In the genomic region with DNA sequence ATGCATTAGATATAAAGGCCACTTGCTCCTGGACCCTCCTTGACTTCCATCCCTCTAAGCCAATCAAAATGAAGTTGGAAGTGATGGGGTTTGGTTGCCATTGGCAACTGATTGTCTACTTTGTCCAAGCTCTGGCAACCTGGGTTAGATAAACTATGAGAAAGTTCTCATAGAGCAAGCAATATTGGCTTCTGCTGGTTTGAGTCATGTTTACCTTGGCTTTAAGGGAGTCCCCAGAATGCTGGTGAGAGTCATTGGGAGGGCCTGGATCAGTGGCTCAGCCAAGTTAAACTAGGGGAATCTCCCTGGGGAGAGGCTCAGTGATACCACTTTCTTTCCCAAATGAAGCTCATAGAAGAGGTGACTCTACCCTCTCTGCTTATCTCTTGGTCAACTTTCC, we compare ENCODE assay signal across 17 cellular contexts.
DNase-seq lines count a peak whose midpoint lies in the region; ATAC-seq, FAIRE-seq and TF ChIP-seq lines count a peak whose summit lies in the region.
"Had no signal": no experiment of that assay in that cellular context is flagged by ENCODE, and none has a peak within 500 bp of the region (broad histone marks: within the 10 kb centered on the region; RNA-seq: fewer than 3 reads in every experiment).

No MANE protein-coding gene starts in this region.

- DNase-seq in GM04503 (ENCODE audit: low read depth) (peak; percentile 4), adipocyte (ENCODE audit: low read depth) (peak; percentile 27), endothelial cell of umbilical vein (ENCODE audit: low read depth, low spot score) (peak; percentile 5), lung microvascular endothelial cell (ENCODE audit: low read depth in 2 of 2) (peak; percentile 7 to 82), uterus (no peak)
- DNase-seq in stimulated activated naive CD8-positive, alpha-beta T cell treated with anti-CD3 and anti-CD28 coated beads, Interleukin-15, Interleukin-2, amounts not matched to agents 100 U/mL and 50 U/mL, for 24 hours, result no peak
- DNase-seq: activated CD4-positive, alpha-beta T cell treated with anti-CD3 and anti-CD28 coated beads, Interleukin-2, amount 50 U/mL, for 48 hours; activated T-cell treated with anti-CD3 and anti-CD28 coated beads for 4 hours; CD8-positive, alpha-beta T cell; DMS79 treated with DMSO at 0.1 percent for 48 hours; dorsolateral prefrontal cortex; Kasumi-1; NCI-H526 treated with DMSO at 0.1 percent for 48 hours; psoas muscle; SHP77 treated with DMSO at 0.1 percent for 48 hours had no signal

- no peaks in the 10 kb centered on the region for H3K9me1 ChIP-seq in endothelial cell of umbilical vein (replicated peaks; ENCODE audit: control insufficient read depth, extremely low read depth, insufficient read depth, low read length)

- H3K9me3 ChIP-seq in adipocyte (ENCODE audit: control insufficient read depth, low read length) (no peaks in the 10 kb centered on the region), endothelial cell of umbilical vein (replicated peaks; ENCODE audit: control insufficient read depth, insufficient read depth, low read length) (no peaks in the 10 kb centered on the region), uterus (no peaks in the 10 kb centered on the region)
- H3K9me3 ChIP-seq: psoas muscle had no signal

- H3K27me3 ChIP-seq in adipocyte (replicated peaks; ENCODE audit: control insufficient read depth, insufficient read depth, low read length), result peaks cover 4% of the 10 kb centered on the region
- no peaks in the 10 kb centered on the region for H3K27me3 ChIP-seq in endothelial cell of umbilical vein (ENCODE audit: control insufficient read depth in 2 of 2, insufficient read depth in 2 of 2, low read length in 2 of 2)
- no peaks in the 10 kb centered on the region for H3K27me3 ChIP-seq in uterus
- H3K27me3 ChIP-seq: dorsolateral prefrontal cortex, neural progenitor cell had no signal

- CTCF ChIA-PET in endothelial cell of umbilical vein (lab: Charles Lee), result no interaction called here

- no peak for ATAC-seq in GM21576 (IDR thresholded peaks at IDR 0.05; ENCODE audit: unreplicated experiment)
- ATAC-seq in stimulated activated naive CD8-positive, alpha-beta T cell treated with anti-CD3 and anti-CD28 coated beads, Interleukin-15, Interleukin-2, amounts not matched to agents 100 U/mL and 50 U/mL, for 24 hours, result no peak
- ATAC-seq: CD8-positive, alpha-beta T cell; psoas muscle had no signal

- TF ChIP-seq POLR2A in endothelial cell of umbilical vein (IDR thresholded peaks at IDR 0.05; ENCODE audit: low read depth, low read length) (no peak), uterus (IDR thresholded peaks at IDR 0.05) (no peak)

- no peaks in the 10 kb centered on the region for H3K79me2 ChIP-seq in endothelial cell of umbilical vein (ENCODE audit: control insufficient read depth, insufficient read depth, low read length)

- no TSS peak for BruUV-seq in endothelial cell of umbilical vein (replicated peaks; lab: Mats Ljungman, UMichigan)

- no peak for FAIRE-seq in endothelial cell of umbilical vein (lab: Jason Lieb, UNC)

- no peaks in the 10 kb centered on the region for H4K20me1 ChIP-seq in endothelial cell of umbilical vein (replicated peaks; ENCODE audit: control insufficient read depth, extremely low read depth, insufficient read depth, low read length)

- H3K9ac ChIP-seq in adipocyte (ENCODE audit: low read length) (no peak overlapping the region), endothelial cell of umbilical vein (replicated peaks; ENCODE audit: extremely low read depth, insufficient read depth, low read length) (no peak overlapping the region)
- H3K9ac ChIP-seq: neural progenitor cell had no signal

- dilution Hi-C loops in endothelial cell of umbilical vein (cut with MboI; ENCODE audit: extremely low pct_ligation_motif_present, low sequenced_read_pairs), result no loop called here

- H2AFZ ChIP-seq in endothelial cell of umbilical vein (ENCODE audit: low read depth, low read length), result no peak overlapping the region
- H2AFZ ChIP-seq: neural progenitor cell had no signal

- H3K4me3 ChIP-seq in adipocyte (ENCODE audit: low read length) (no peak overlapping the region), endothelial cell of umbilical vein (replicated peaks in 1 of 3; ENCODE audit: insufficient read depth in 1 of 3, low read depth in 1 of 3, low read length in 3 of 3) (no peak overlapping the region), uterus (no peak overlapping the region)
- H3K4me3 ChIP-seq: dorsolateral prefrontal cortex, neural progenitor cell, psoas muscle had no signal

- H3K27ac ChIP-seq in endothelial cell of umbilical vein (ENCODE audit: insufficient read depth, low read depth, low read length) (no peak overlapping the region), uterus (no peak overlapping the region)
- H3K27ac ChIP-seq: dorsolateral prefrontal cortex, neural progenitor cell, psoas muscle had no signal

- H3K36me3 ChIP-seq in adipocyte (ENCODE audit: control insufficient read depth, insufficient read depth, low read length, severe bottlenecking) (peaks cover 4% of the 10 kb centered on the region), endothelial cell of umbilical vein (ENCODE audit: control insufficient read depth in 2 of 2, extremely low read depth in 1 of 2, insufficient read depth in 2 of 2, low read length in 2 of 2) (no peaks in the 10 kb centered on the region), uterus (no peaks in the 10 kb centered on the region)
- H3K36me3 ChIP-seq: neural progenitor cell had no signal

- POLR2A ChIA-PET in endothelial cell of umbilical vein (lab: Charles Lee), result no interaction called here

- no peak for TF ChIP-seq CTCF in endothelial cell of umbilical vein (IDR thresholded peaks at IDR 0.05; ENCODE audit: extremely low read depth in 1 of 2, insufficient read depth in 1 of 2, low read depth in 1 of 2, low read length in 2 of 2)
- TF ChIP-seq CTCF in uterus (IDR thresholded peaks at IDR 0.05), result no peak

- no peak overlapping the region for H3K4me2 ChIP-seq in endothelial cell of umbilical vein (ENCODE audit: insufficient read depth, low read length)
- H3K4me2 ChIP-seq: neural progenitor cell had no signal

- peaks cover 7% of the 10 kb centered on the region for H3K4me1 ChIP-seq in adipocyte (ENCODE audit: control insufficient read depth, insufficient read depth, low read length)
- H3K4me1 ChIP-seq in endothelial cell of umbilical vein (ENCODE audit: control insufficient read depth, extremely low read depth, insufficient read depth, low read length), result no peaks in the 10 kb centered on the region
- no peaks in the 10 kb centered on the region for H3K4me1 ChIP-seq in uterus
- H3K4me1 ChIP-seq: neural progenitor cell, psoas muscle had no signal

- intact Hi-C loops in endothelial cell of umbilical vein (cut with micrococcal nuclease), result no loop called here
- intact Hi-C loops in uterus (cut with DNase I; ENCODE audit: low total_unique reads), result no loop called here

TF ChIP-seq in endothelial cell of umbilical vein, 7 proteins besides CTCF, POLR2A, EP300 and RAD21:
- TF ChIP-seq, protein P1, sequence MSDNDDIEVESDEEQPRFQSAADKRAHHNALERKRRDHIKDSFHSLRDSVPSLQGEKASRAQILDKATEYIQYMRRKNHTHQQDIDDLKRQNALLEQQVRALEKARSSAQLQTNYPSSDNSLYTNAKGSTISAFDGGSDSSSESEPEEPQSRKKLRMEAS (IDR thresholded peaks at IDR 0.05; ENCODE audit: insufficient read depth, insufficient read length), result no peak
- TF ChIP-seq JUN (IDR thresholded peaks at IDR 0.05; ENCODE audit: borderline replicate concordance, insufficient read depth, insufficient read length, low read depth) (no peak), MYC (IDR thresholded peaks at IDR 0.05; ENCODE audit: low read depth, low read length) (no peak), EZH2 (IDR thresholded peaks at IDR 0.05; ENCODE audit: borderline replicate concordance, low read depth, low read length, severe bottlenecking) (no peak), FOS (IDR thresholded peaks at IDR 0.05; ENCODE audit: borderline replicate concordance, insufficient read depth, low read length) (no peak), POLR2AphosphoS5 (IDR thresholded peaks at IDR 0.05; ENCODE audit: insufficient read depth, low read depth, low read length) (no peak)

Comparison
In these comparisons a context has a peak if more than half of its experiments do, and no peak if none do; other contexts are left out.
1. DNase-seq: peak in GM04503 (single experiment), adipocyte (single experiment), endothelial cell of umbilical vein (single experiment) and lung microvascular endothelial cell (2 of 2); none in stimulated activated naive CD8-positive, alpha-beta T cell treated with anti-CD3 and anti-CD28 coated beads, Interleukin-15, Interleukin-2, amounts not matched to agents 100 U/mL and 50 U/mL, for 24 hours (single experiment) and uterus (0 of 2).